19 cellular contexts compared by ENCODE assay signal in genomic region chr6:17940151-17940791, GRCh38. TPM values are rescaled to one million over a fixed set of nuclear protein-coding genes. Genes with fewer than 3 reads are reported as not detected.
"Had no signal": no experiment of that assay in that cellular context is flagged by ENCODE, and none has a peak within 500 bp of the region (broad histone marks: within the 10 kb centered on the region; RNA-seq: fewer than 3 reads in every experiment).

No MANE protein-coding gene starts in this region.

- H3K27me3 Mint-ChIP-seq: naive B cell; stimulated activated memory B cell treated with anti-CD40 and anti-IgM and Interleukin-4, amounts not matched to agents 10 μg/mL and 1 μg/mL and 100 μg/mL, for 72 hours had no signal

- ATAC-seq: gastrocnemius medialis; left colon; right lobe of liver; stimulated activated memory B cell treated with anti-CD40 and anti-IgM and Interleukin-4, amounts not matched to agents 10 μg/mL and 1 μg/mL and 100 μg/mL, for 72 hours had no signal

- DNase-seq: activated CD4-positive, alpha-beta memory T cell treated with anti-CD3 and anti-CD28 coated beads, Interleukin-2, amount 10 ng/mL, durations not matched to agents 7 days and 5 days; activated CD4-positive, alpha-beta T cell treated with anti-CD3 and anti-CD28 coated beads for 1 hour; activated CD8-positive, alpha-beta memory T cell treated with anti-CD3 and anti-CD28 coated beads, Interleukin-2, amount 50 U/mL, for 4 hours; activated naive CD4-positive, alpha-beta T cell treated with Interleukin-2 at 50 U/mL for 16 hours; colonic mucosa; gastrocnemius medialis; left colon; naive B cell; nucleus accumbens; right lobe of liver; spleen; stimulated activated CD4-positive, alpha-beta T cell treated with anti-CD3 and anti-CD28 coated beads, Interleukin-1b, Interleukin-23, amount 100 ng/mL, for 48 hours; substantia nigra; T-helper 9 cell; upper lobe of left lung had no signal

- H3K27ac Mint-ChIP-seq: activated CD4-positive, alpha-beta memory T cell treated with anti-CD3 and anti-CD28 coated beads, Interleukin-2, amount 10 ng/mL, durations not matched to agents 7 days and 5 days; activated T-helper 1 cell treated with anti-CD3 and anti-CD28 coated beads, Interleukin-12 subunit alpha, Interleukin-12 subunit beta, Interleukin-2, Interleukin-4 antibody, amounts not matched to agents 30 ng/mL and 10 ng/mL and 1 ng/mL, durations not matched to agents 14 hours and 24 hours and 36 hours; stimulated activated memory B cell treated with anti-CD40 and anti-IgM and Interleukin-4, amounts not matched to agents 10 μg/mL and 1 μg/mL and 100 μg/mL, for 72 hours had no signal

- H3K4me3 Mint-ChIP-seq: activated CD4-positive, alpha-beta memory T cell treated with anti-CD3 and anti-CD28 coated beads, Interleukin-2, amount 10 ng/mL, durations not matched to agents 7 days and 5 days; activated T-helper 1 cell treated with anti-CD3 and anti-CD28 coated beads, Interleukin-12 subunit alpha, Interleukin-12 subunit beta, Interleukin-2, Interleukin-4 antibody, amounts not matched to agents 30 ng/mL and 10 ng/mL and 1 ng/mL, durations not matched to agents 14 hours and 24 hours and 36 hours; naive B cell; stimulated activated memory B cell treated with anti-CD40 and anti-IgM and Interleukin-4, amounts not matched to agents 10 μg/mL and 1 μg/mL and 100 μg/mL, for 72 hours had no signal

- H3K4me1 Mint-ChIP-seq: activated CD4-positive, alpha-beta memory T cell treated with anti-CD3 and anti-CD28 coated beads, Interleukin-2, amount 10 ng/mL, durations not matched to agents 7 days and 5 days had no signal

- H3K9me3 ChIP-seq: colonic mucosa, gastrocnemius medialis, prostate gland, right lobe of liver, spleen, upper lobe of left lung had no signal

- H3K27ac ChIP-seq: colonic mucosa, gastrocnemius medialis, prostate gland, right lobe of liver, spleen, upper lobe of left lung had no signal

- H3K27me3 ChIP-seq: colonic mucosa, gastrocnemius medialis, right lobe of liver, spleen, upper lobe of left lung had no signal

- H3K9me3 Mint-ChIP-seq: activated CD4-positive, alpha-beta memory T cell treated with anti-CD3 and anti-CD28 coated beads, Interleukin-2, amount 10 ng/mL, durations not matched to agents 7 days and 5 days; activated T-helper 1 cell treated with anti-CD3 and anti-CD28 coated beads, Interleukin-12 subunit alpha, Interleukin-12 subunit beta, Interleukin-2, Interleukin-4 antibody, amounts not matched to agents 30 ng/mL and 10 ng/mL and 1 ng/mL, durations not matched to agents 14 hours and 24 hours and 36 hours had no signal

- H3K36me3 ChIP-seq: colonic mucosa, gastrocnemius medialis, prostate gland, right lobe of liver, spleen, upper lobe of left lung had no signal

- H3K4me3 ChIP-seq: colonic mucosa, gastrocnemius medialis, lung, prostate gland, right lobe of liver, spleen, upper lobe of left lung had no signal

RNA-seq across cellular contexts. Expression of gene KIF13A, which starts 47.2 kb away (rescaled TPM):
- total RNA-seq: activated CD4-positive, alpha-beta memory T cell treated with anti-CD3 and anti-CD28 coated beads, Interleukin-2, amount 10 ng/mL, durations not matched to agents 7 days and 5 days; activated T-helper 1 cell treated with anti-CD3 and anti-CD28 coated beads, Interleukin-12 subunit alpha, Interleukin-12 subunit beta, Interleukin-2, Interleukin-4 antibody, amounts not matched to agents 30 ng/mL and 10 ng/mL and 1 ng/mL, durations not matched to agents 14 hours and 24 hours and 36 hours had no signal
